In the genomic region with DNA sequence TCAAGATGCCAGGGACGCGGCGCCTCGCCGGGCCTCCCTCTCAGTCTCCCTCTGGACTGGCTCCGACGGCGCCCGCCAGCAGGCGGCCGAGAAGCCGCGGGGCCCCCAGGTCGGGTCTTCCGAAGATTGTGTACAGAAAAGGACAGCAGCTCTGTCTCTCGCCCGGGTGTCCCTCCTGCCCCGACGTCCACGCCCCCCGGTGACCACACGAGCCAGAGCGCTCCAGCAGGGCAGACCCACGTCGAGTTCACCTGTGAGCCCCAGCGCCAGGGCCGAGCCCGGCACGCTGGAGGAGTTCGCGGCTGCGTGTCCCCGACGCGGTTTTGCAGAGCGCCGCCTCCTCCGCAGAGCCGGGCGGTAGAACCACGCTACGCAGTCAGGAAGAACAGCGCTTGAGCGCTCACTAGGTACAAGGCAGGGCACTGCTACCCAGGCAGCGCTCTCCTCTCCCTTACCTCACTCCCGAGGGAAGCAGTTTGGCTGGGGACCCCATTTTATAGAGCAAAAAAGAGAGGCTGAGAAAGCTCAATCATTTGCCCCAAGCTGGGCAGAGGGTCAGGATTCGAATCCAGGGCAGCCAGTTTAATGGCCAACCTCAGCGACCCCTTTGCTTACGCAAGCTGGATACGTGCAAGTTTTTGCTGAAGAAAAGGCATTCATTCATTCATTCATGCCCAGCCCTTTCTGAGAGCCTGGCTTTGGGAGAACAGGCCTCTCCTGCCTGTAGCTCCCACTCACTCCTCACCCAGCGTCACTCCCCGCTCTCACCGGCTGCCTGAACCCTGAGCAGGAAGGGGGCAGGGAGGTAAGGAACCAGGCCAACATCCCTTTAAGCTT, we compare ENCODE assay signal across 1 cellular context.
TF ChIP-seq lines count a peak whose summit lies in the region.

No MANE protein-coding gene starts in this region.

TF ChIP-seq in HepG2, 621 proteins besides CTCF, POLR2A, EP300 and RAD21 (continued from another document and continues in another):
- TF ChIP-seq, protein P1, sequence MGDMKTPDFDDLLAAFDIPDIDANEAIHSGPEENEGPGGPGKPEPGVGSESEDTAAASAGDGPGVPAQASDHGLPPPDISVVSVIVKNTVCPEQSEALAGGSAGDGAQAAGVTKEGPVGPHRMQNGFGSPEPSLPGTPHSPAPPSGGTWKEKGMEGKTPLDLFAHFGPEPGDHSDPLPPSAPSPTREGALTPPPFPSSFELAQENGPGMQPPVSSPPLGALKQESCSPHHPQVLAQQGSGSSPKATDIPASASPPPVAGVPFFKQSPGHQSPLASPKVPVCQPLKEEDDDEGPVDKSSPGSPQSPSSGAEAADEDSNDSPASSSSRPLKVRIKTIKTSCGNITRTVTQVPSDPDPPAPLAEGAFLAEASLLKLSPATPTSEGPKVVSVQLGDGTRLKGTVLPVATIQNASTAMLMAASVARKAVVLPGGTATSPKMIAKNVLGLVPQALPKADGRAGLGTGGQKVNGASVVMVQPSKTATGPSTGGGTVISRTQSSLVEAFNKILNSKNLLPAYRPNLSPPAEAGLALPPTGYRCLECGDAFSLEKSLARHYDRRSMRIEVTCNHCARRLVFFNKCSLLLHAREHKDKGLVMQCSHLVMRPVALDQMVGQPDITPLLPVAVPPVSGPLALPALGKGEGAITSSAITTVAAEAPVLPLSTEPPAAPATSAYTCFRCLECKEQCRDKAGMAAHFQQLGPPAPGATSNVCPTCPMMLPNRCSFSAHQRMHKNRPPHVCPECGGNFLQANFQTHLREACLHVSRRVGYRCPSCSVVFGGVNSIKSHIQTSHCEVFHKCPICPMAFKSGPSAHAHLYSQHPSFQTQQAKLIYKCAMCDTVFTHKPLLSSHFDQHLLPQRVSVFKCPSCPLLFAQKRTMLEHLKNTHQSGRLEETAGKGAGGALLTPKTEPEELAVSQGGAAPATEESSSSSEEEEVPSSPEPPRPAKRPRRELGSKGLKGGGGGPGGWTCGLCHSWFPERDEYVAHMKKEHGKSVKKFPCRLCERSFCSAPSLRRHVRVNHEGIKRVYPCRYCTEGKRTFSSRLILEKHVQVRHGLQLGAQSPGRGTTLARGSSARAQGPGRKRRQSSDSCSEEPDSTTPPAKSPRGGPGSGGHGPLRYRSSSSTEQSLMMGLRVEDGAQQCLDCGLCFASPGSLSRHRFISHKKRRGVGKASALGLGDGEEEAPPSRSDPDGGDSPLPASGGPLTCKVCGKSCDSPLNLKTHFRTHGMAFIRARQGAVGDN (CRISPR knock-in tag; IDR thresholded peaks at IDR 0.05) = peak; percentile 79
- TF ChIP-seq, protein P2, sequence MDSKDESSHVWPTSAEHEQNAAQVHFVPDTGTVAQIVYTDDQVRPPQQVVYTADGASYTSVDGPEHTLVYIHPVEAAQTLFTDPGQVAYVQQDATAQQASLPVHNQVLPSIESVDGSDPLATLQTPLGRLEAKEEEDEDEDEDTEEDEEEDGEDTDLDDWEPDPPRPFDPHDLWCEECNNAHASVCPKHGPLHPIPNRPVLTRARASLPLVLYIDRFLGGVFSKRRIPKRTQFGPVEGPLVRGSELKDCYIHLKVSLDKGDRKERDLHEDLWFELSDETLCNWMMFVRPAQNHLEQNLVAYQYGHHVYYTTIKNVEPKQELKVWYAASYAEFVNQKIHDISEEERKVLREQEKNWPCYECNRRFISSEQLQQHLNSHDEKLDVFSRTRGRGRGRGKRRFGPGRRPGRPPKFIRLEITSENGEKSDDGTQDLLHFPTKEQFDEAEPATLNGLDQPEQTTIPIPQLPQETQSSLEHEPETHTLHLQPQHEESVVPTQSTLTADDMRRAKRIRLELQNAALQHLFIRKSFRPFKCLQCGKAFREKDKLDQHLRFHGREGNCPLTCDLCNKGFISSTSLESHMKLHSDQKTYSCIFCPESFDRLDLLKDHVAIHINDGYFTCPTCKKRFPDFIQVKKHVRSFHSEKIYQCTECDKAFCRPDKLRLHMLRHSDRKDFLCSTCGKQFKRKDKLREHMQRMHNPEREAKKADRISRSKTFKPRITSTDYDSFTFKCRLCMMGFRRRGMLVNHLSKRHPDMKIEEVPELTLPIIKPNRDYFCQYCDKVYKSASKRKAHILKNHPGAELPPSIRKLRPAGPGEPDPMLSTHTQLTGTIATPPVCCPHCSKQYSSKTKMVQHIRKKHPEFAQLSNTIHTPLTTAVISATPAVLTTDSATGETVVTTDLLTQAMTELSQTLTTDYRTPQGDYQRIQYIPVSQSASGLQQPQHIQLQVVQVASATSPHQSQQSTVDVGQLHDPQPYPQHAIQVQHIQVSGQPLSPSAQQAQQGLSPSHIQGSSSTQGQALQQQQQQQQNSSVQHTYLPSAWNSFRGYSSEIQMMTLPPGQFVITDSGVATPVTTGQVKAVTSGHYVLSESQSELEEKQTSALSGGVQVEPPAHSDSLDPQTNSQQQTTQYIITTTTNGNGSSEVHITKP (CRISPR knock-in tag; IDR thresholded peaks at IDR 0.05; ENCODE audit: low read depth) = no peak
- TF ChIP-seq, protein P3, sequence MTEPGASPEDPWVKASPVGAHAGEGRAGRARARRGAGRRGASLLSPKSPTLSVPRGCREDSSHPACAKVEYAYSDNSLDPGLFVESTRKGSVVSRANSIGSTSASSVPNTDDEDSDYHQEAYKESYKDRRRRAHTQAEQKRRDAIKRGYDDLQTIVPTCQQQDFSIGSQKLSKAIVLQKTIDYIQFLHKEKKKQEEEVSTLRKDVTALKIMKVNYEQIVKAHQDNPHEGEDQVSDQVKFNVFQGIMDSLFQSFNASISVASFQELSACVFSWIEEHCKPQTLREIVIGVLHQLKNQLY (CRISPR knock-in tag; IDR thresholded peaks at IDR 0.05) = no peak
- TF ChIP-seq ZNF557 (CRISPR knock-in tag; IDR thresholded peaks at IDR 0.05) = no peak
- no peak for TF ChIP-seq NR2F2 (IDR thresholded peaks at IDR 0.05; ENCODE audit: borderline replicate concordance, low read depth)
- TF ChIP-seq ZBTB7B (CRISPR knock-in tag; IDR thresholded peaks at IDR 0.05) = peak; percentile 29; the same call in 1 of the 2 replicates
- TF ChIP-seq, protein P4, sequence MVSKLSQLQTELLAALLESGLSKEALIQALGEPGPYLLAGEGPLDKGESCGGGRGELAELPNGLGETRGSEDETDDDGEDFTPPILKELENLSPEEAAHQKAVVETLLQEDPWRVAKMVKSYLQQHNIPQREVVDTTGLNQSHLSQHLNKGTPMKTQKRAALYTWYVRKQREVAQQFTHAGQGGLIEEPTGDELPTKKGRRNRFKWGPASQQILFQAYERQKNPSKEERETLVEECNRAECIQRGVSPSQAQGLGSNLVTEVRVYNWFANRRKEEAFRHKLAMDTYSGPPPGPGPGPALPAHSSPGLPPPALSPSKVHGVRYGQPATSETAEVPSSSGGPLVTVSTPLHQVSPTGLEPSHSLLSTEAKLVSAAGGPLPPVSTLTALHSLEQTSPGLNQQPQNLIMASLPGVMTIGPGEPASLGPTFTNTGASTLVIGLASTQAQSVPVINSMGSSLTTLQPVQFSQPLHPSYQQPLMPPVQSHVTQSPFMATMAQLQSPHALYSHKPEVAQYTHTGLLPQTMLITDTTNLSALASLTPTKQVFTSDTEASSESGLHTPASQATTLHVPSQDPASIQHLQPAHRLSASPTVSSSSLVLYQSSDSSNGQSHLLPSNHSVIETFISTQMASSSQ (IDR thresholded peaks at IDR 0.05; ENCODE audit: low read depth) = no peak
- TF ChIP-seq, protein P4 (CRISPR knock-in tag; IDR thresholded peaks at IDR 0.05; ENCODE audit: borderline replicate concordance) = peak; percentile 54; the same call in 1 of the 2 replicates
- TF ChIP-seq, protein P5, sequence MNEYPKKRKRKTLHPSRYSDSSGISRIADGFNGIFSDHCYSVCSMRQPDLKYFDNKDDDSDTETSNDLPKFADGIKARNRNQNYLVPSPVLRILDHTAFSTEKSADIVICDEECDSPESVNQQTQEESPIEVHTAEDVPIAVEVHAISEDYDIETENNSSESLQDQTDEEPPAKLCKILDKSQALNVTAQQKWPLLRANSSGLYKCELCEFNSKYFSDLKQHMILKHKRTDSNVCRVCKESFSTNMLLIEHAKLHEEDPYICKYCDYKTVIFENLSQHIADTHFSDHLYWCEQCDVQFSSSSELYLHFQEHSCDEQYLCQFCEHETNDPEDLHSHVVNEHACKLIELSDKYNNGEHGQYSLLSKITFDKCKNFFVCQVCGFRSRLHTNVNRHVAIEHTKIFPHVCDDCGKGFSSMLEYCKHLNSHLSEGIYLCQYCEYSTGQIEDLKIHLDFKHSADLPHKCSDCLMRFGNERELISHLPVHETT (CRISPR knock-in tag; conservative IDR thresholded peaks at IDR 0.05) = no peak
- TF ChIP-seq TBX2 (CRISPR knock-in tag; IDR thresholded peaks at IDR 0.05; ENCODE audit: borderline replicate concordance) = peak; percentile 25; the same call in 1 of the 2 replicates
- TF ChIP-seq TMF1 (CRISPR knock-in tag; IDR thresholded peaks at IDR 0.05; ENCODE audit: low read depth) = no peak
- TF ChIP-seq, protein P6, sequence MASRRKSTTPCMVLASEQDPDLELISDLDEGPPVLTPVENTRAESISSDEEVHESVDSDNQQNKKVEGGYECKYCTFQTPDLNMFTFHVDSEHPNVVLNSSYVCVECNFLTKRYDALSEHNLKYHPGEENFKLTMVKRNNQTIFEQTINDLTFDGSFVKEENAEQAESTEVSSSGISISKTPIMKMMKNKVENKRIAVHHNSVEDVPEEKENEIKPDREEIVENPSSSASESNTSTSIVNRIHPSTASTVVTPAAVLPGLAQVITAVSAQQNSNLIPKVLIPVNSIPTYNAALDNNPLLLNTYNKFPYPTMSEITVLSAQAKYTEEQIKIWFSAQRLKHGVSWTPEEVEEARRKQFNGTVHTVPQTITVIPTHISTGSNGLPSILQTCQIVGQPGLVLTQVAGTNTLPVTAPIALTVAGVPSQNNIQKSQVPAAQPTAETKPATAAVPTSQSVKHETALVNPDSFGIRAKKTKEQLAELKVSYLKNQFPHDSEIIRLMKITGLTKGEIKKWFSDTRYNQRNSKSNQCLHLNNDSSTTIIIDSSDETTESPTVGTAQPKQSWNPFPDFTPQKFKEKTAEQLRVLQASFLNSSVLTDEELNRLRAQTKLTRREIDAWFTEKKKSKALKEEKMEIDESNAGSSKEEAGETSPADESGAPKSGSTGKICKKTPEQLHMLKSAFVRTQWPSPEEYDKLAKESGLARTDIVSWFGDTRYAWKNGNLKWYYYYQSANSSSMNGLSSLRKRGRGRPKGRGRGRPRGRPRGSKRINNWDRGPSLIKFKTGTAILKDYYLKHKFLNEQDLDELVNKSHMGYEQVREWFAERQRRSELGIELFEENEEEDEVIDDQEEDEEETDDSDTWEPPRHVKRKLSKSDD (CRISPR knock-in tag; IDR thresholded peaks at IDR 0.05; ENCODE audit: low read depth) = no peak
- TF ChIP-seq ETV6 (CRISPR knock-in tag; conservative IDR thresholded peaks at IDR 0.05) = no peak
- TF ChIP-seq HOXA7 (CRISPR knock-in tag; IDR thresholded peaks at IDR 0.05) = no peak
- no peak for TF ChIP-seq TCF12 (IDR thresholded peaks at IDR 0.05)
- TF ChIP-seq TCF12 (CRISPR knock-in tag; IDR thresholded peaks at IDR 0.05) = no peak
- TF ChIP-seq ATRX (CRISPR knock-in tag; IDR thresholded peaks at IDR 0.05; ENCODE audit: borderline replicate concordance) = no peak
- TF ChIP-seq ZNF331 (CRISPR knock-in tag; IDR thresholded peaks at IDR 0.05) = 0 out of 2 replicates have a peak, but pooled peaks have one; percentile 25
- TF ChIP-seq ZNF296 (CRISPR knock-in tag; conservative IDR thresholded peaks at IDR 0.05) = no peak
- no peak for TF ChIP-seq ZNF350 (CRISPR knock-in tag; IDR thresholded peaks at IDR 0.05; ENCODE audit: borderline replicate concordance, low read depth)
- no peak for TF ChIP-seq ZFP90 (CRISPR knock-in tag; IDR thresholded peaks at IDR 0.05; ENCODE audit: borderline replicate concordance)
- TF ChIP-seq TARDBP (CRISPR knock-in tag; IDR thresholded peaks at IDR 0.05) = no peak
- TF ChIP-seq JDP2 (CRISPR knock-in tag; IDR thresholded peaks at IDR 0.05; ENCODE audit: borderline replicate concordance) = no peak
- TF ChIP-seq, protein P7, sequence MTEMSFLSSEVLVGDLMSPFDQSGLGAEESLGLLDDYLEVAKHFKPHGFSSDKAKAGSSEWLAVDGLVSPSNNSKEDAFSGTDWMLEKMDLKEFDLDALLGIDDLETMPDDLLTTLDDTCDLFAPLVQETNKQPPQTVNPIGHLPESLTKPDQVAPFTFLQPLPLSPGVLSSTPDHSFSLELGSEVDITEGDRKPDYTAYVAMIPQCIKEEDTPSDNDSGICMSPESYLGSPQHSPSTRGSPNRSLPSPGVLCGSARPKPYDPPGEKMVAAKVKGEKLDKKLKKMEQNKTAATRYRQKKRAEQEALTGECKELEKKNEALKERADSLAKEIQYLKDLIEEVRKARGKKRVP (CRISPR knock-in tag; IDR thresholded peaks at IDR 0.05) = no peak
- TF ChIP-seq ZNF776 (CRISPR knock-in tag; IDR thresholded peaks at IDR 0.05) = no peak
- no peak for TF ChIP-seq THYN1 (CRISPR knock-in tag; IDR thresholded peaks at IDR 0.05; ENCODE audit: borderline replicate concordance, low read depth)
- no peak for TF ChIP-seq MED13 (CRISPR knock-in tag; IDR thresholded peaks at IDR 0.05)
- TF ChIP-seq, protein P8, sequence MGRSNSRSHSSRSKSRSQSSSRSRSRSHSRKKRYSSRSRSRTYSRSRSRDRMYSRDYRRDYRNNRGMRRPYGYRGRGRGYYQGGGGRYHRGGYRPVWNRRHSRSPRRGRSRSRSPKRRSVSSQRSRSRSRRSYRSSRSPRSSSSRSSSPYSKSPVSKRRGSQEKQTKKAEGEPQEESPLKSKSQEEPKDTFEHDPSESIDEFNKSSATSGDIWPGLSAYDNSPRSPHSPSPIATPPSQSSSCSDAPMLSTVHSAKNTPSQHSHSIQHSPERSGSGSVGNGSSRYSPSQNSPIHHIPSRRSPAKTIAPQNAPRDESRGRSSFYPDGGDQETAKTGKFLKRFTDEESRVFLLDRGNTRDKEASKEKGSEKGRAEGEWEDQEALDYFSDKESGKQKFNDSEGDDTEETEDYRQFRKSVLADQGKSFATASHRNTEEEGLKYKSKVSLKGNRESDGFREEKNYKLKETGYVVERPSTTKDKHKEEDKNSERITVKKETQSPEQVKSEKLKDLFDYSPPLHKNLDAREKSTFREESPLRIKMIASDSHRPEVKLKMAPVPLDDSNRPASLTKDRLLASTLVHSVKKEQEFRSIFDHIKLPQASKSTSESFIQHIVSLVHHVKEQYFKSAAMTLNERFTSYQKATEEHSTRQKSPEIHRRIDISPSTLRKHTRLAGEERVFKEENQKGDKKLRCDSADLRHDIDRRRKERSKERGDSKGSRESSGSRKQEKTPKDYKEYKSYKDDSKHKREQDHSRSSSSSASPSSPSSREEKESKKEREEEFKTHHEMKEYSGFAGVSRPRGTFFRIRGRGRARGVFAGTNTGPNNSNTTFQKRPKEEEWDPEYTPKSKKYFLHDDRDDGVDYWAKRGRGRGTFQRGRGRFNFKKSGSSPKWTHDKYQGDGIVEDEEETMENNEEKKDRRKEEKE (IDR thresholded peaks at IDR 0.05) = no peak
